In the genomic region with DNA sequence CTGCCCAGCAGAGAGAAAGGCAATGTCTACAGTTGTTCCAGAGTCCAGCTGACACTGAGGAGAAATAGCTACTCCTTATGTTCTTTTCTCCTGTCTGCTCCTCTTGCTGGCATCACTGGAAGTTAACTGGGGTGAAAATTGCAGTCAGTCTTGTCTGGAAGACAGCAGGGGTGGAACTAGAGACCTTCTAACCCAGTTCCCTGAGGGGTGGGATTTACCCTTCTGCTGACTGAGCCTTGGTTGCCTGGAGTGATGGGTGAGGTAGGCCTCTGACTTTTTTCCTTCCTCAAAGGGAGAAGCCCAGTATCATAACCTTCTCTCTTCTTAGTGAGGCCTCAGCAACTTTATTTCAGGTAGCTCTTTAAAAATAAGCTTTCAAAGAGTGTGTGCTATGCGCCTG, we compare ENCODE assay signal across 20 cellular contexts. TPM values are rescaled to one million over a fixed set of nuclear protein-coding genes. Genes with fewer than 3 reads are reported as not detected.
DNase-seq lines count a peak whose midpoint lies in the region; ATAC-seq, FAIRE-seq and TF ChIP-seq lines count a peak whose summit lies in the region.
"Had no signal": no experiment of that assay in that cellular context is flagged by ENCODE, and none has a peak within 500 bp of the region (broad histone marks: within the 10 kb centered on the region; RNA-seq: fewer than 3 reads in every experiment).

No MANE protein-coding gene starts in this region.

- H3K9me2 ChIP-seq in PC-3 (replicated peaks; ENCODE audit: low read length): no peaks in the 10 kb centered on the region

- H3K9ac ChIP-seq in GM12878 (ENCODE audit: control insufficient read depth, insufficient read depth, low read length): no peak overlapping the region
- H3K9ac ChIP-seq in PC-3 (ENCODE audit: low read length): no peak overlapping the region

- SMC1A ChIA-PET in GM12878 (lab: Charles Lee; ENCODE audit: uncharacterized antibody, unreplicated experiment): interaction anchor here (0.7 to 2.8 kb wide), 10 partner anchors 9 to 203 kb away, joined by 3 to 9 read pairs (median 4); a partner anchor contains a TSS

- peak; percentile 20 for DNase-seq in NCI-H82 (lab: John Stamatoyannopoulos, UW)
- no peak for DNase-seq in NCI-H82 treated with DMSO at 0.1 percent for 48 hours (lab: John Stamatoyannopoulos, UW; ENCODE audit: unreplicated experiment)
- DNase-seq in GM12878 (ENCODE audit: low read depth, low spot score): no peak
- peak in 1 of 10 donors; percentile 14 for DNase-seq in naive thymus-derived CD8-positive, alpha-beta T cell
- no peak for DNase-seq in PC-3
- no peak for DNase-seq in RWPE1 (ENCODE audit: low spot score)
- DNase-seq in NCI-H1436 treated with DMSO at 0.1 percent for 48 hours (lab: John Stamatoyannopoulos, UW): no peak
- DNase-seq: central memory CD4-positive, alpha-beta T cell; gastrocnemius medialis; H7; NCI-H187 treated with DMSO at 0.1 percent for 48 hours; NCI-H526; stimulated activated CD4-positive, alpha-beta T cell treated with anti-CD3 and anti-CD28 coated beads, Interleukin-2, amount 100 ng/mL, for 48 hours; stimulated activated CD8-positive, alpha-beta memory T cell treated with anti-CD3 and anti-CD28 coated beads, Interleukin-4, amount 100 ng/mL, for 48 hours had no signal

- no peaks in the 10 kb centered on the region for H3K9me3 Mint-ChIP-seq in naive thymus-derived CD8-positive, alpha-beta T cell
- H3K9me3 Mint-ChIP-seq: activated naive CD4-positive, alpha-beta T cell treated with anti-CD3 and anti-CD28 coated beads, Interleukin-2, amount 50 U/mL, for 72 hours had no signal

- intact Hi-C loops in GM12878 (cut with micrococcal nuclease; ENCODE audit: unreplicated experiment) (no loop called here), PC-3 (cut with micrococcal nuclease) (no loop called here)

- FAIRE-seq in GM12878 (lab: Jason Lieb, UNC): no peak

- H3F3A ChIP-seq in PC-3 (ENCODE audit: low read length, unreplicated experiment): no peaks in the 10 kb centered on the region

- in situ Hi-C loops in GM12878 (cut with MboI): no loop called here

- TF ChIP-seq CTCF in HEK293 (tag by site-specific recombination; IDR thresholded peaks at IDR 0.05) (no peak), GM12878 (IDR thresholded peaks at IDR 0.05 in 2 of 3, conservative IDR thresholded peaks at IDR 0.05 in 1 of 3; ENCODE audit: control insufficient read depth in 2 of 3, extremely low read depth in 1 of 3, insufficient read depth in 1 of 3, low read depth in 3 of 3, low read length in 3 of 3) (no peak), PC-3 (conservative IDR thresholded peaks at IDR 0.05; ENCODE audit: low read depth, low read length) (no peak), RWPE1 (conservative IDR thresholded peaks at IDR 0.05; ENCODE audit: low read depth) (no peak)

- CTCF ChIA-PET in HEK293 (lab: Yijun Ruan, JAX) (no interaction called here), GM12878 (lab: Yijun Ruan, JAX) (interaction anchor here (0.5 to 2.0 kb wide), 5 partner anchors 10 to 703 kb away, joined by 3 to 8 read pairs (median 4); no protein-coding TSS in a partner anchor), PC-3 (lab: Charles Lee) (no interaction called here), RWPE1 (lab: Yijun Ruan, JAX) (interaction anchor here (0.7 kb wide), 1 partner anchor 15 kb away, joined by 3 read pairs; no protein-coding TSS in a partner anchor)

- peak overlapping the region in 8 of 10 donors; percentile 2 to 71 (median 42) for H3K4me3 Mint-ChIP-seq in naive thymus-derived CD8-positive, alpha-beta T cell

- H3K27ac Mint-ChIP-seq in naive thymus-derived CD8-positive, alpha-beta T cell: peak overlapping the region; percentile 65 to 89 (median 82)

- no peaks in the 10 kb centered on the region for H4K20me1 ChIP-seq in GM12878 (ENCODE audit: control insufficient read depth, insufficient read depth)
- no peaks in the 10 kb centered on the region for H4K20me1 ChIP-seq in PC-3 (ENCODE audit: low read length)

- H3K27ac ChIP-seq in HEK293 (ENCODE audit: extremely low read depth, low read depth, low read length) (0 out of 2 replicates have a peak overlapping the region, but pooled peaks have one; percentile 16), GM12878 (ENCODE audit: control insufficient read depth, insufficient read depth) (peak overlapping the region; percentile 1; the same call in 1 of the 2 replicates), PC-3 (ENCODE audit: low read length) (no peak overlapping the region), RWPE1 (no peak overlapping the region)
- H3K27ac ChIP-seq: C4-2B, gastrocnemius medialis, SK-N-MC, tibial nerve had no signal

- H3K36me3 Mint-ChIP-seq in naive thymus-derived CD8-positive, alpha-beta T cell: peaks cover 0 to 62% (median 5%) of the 10 kb centered on the region in 3 donors

- no peaks in the 10 kb centered on the region for H3K27me3 Mint-ChIP-seq in naive thymus-derived CD8-positive, alpha-beta T cell

- POLR2A ChIA-PET in HEK293 (lab: Yijun Ruan, JAX): interaction anchor here (0.7 kb wide), 1 partner anchor 316 kb away, joined by 8 read pairs; no protein-coding TSS in a partner anchor
- POLR2A ChIA-PET in GM12878 (lab: Charles Lee): interaction anchor here (0.5 to 1.6 kb wide), 4 partner anchors 10 to 90 kb away, joined by 4 to 5 read pairs (median 4); no protein-coding TSS in a partner anchor
- POLR2A ChIA-PET in naive thymus-derived CD8-positive, alpha-beta T cell (lab: Charles Lee): interaction anchor here (0.6 to 2.0 kb wide), 7 partner anchors 10 to 656 kb away, joined by 3 to 8 read pairs (median 5); a partner anchor contains a TSS
- POLR2A ChIA-PET in PC-3 (lab: Charles Lee; ENCODE audit: unreplicated experiment): no interaction called here
- POLR2A ChIA-PET in RWPE1 (lab: Yijun Ruan, JAX; ENCODE audit: low non-redundant PET): no interaction called here

- TF ChIP-seq POLR2A in GM12878 (IDR thresholded peaks at IDR 0.05; ENCODE audit: low read depth, low read length): no peak

- H3K4me2 ChIP-seq in GM12878 (ENCODE audit: control insufficient read depth, insufficient read depth) (no peak overlapping the region), PC-3 (ENCODE audit: low read length) (no peak overlapping the region)

- ATAC-seq in GM12878 (peak; percentile 68), PC-3 (no peak)
- ATAC-seq in naive thymus-derived CD8-positive, alpha-beta T cell: peak; percentile 62 to 71
- ATAC-seq: gastrocnemius medialis had no signal

- H3K4me3 ChIP-seq in HEK293 (ENCODE audit: low read depth, low read length): no peak overlapping the region
- no peak overlapping the region for H3K4me3 ChIP-seq in GM12878
- no peak overlapping the region for H3K4me3 ChIP-seq in PC-3 (ENCODE audit: low read length)
- H3K4me3 ChIP-seq: gastrocnemius medialis, lung, SK-N-MC, tibial nerve had no signal

- no peak for TF ChIP-seq RAD21 in GM12878 (IDR thresholded peaks at IDR 0.05; ENCODE audit: insufficient read depth, low read depth, low read length)

- no peaks in the 10 kb centered on the region for H3K9me3 ChIP-seq in HEK293 (ENCODE audit: control insufficient read depth, insufficient read depth, low read depth, low read length)
- H3K9me3 ChIP-seq in GM12878 (replicated peaks; ENCODE audit: control insufficient read depth, insufficient read depth, low read length): no peaks in the 10 kb centered on the region
- H3K9me3 ChIP-seq in PC-3 (ENCODE audit: low read length): no peaks in the 10 kb centered on the region
- H3K9me3 ChIP-seq: gastrocnemius medialis, tibial nerve had no signal

- H3K79me2 ChIP-seq in GM12878 (ENCODE audit: control insufficient read depth, insufficient read depth, low read length) (peaks cover 25% of the 10 kb centered on the region), PC-3 (ENCODE audit: low read length) (no peaks in the 10 kb centered on the region)

- H3K36me3 ChIP-seq in HEK293 (ENCODE audit: control insufficient read depth in 2 of 2, insufficient read depth in 1 of 2, low read length in 2 of 2): no peaks in the 10 kb centered on the region; a peak in 1 of 3 replicates
- H3K36me3 ChIP-seq in GM12878 (ENCODE audit: control insufficient read depth in 2 of 2, insufficient read depth in 2 of 2, low read length in 1 of 2): peaks cover 0 to 5% of the 10 kb centered on the region in 2 experiments; a peak in 2 of 4 replicates
- H3K36me3 ChIP-seq in PC-3 (ENCODE audit: low read depth, low read length): no peaks in the 10 kb centered on the region
- H3K36me3 ChIP-seq: gastrocnemius medialis, tibial nerve had no signal

- BruUV-seq in GM12878 (replicated peaks; lab: Mats Ljungman, UMichigan): no TSS peak
- BruUV-seq in PC-3 (replicated peaks; lab: Mats Ljungman, UMichigan): no TSS peak

- 100% methylated on average over 1 of the region's 1 CpG for WGBS in GM12878 (ENCODE audit: insufficient coverage, insufficient replicate concordance, low lambda C conversion rate, missing lambda C conversion rate)

- RAD21 ChIA-PET in GM12878 (lab: Charles Lee; ENCODE audit: unreplicated experiment): interaction anchor here (0.8 to 2.0 kb wide), 9 partner anchors 10 to 788 kb away, joined by 3 to 6 read pairs (median 3); no protein-coding TSS in a partner anchor

- no peak for TF ChIP-seq EP300 in GM12878 (IDR thresholded peaks at IDR 0.05; ENCODE audit: borderline replicate concordance in 1 of 2, control insufficient read depth in 1 of 2, low read depth in 2 of 2, low read length in 2 of 2)

- no peak overlapping the region for H2AFZ ChIP-seq in GM12878 (ENCODE audit: control insufficient read depth, low read depth, low read length)
- H2AFZ ChIP-seq in PC-3 (ENCODE audit: low read length): no peak overlapping the region

- peaks cover 28 to 64% (median 52%) of the 10 kb centered on the region in 4 donors for H3K4me1 Mint-ChIP-seq in naive thymus-derived CD8-positive, alpha-beta T cell

- no peaks in the 10 kb centered on the region for H3K27me3 ChIP-seq in GM12878 (replicated peaks in 1 of 2; ENCODE audit: control insufficient read depth in 2 of 2, insufficient read depth in 2 of 2, low read length in 1 of 2)
- H3K27me3 ChIP-seq in PC-3 (ENCODE audit: low read length): no peaks in the 10 kb centered on the region
- H3K27me3 ChIP-seq: gastrocnemius medialis, tibial nerve had no signal

- H3K4me1 ChIP-seq in HEK293 (ENCODE audit: control insufficient read depth, insufficient read depth, low read length): no peaks in the 10 kb centered on the region
- no peaks in the 10 kb centered on the region; the same call in 1 of the 2 replicates for H3K4me1 ChIP-seq in GM12878 (ENCODE audit: control insufficient read depth, insufficient read depth, low read length)
- no peaks in the 10 kb centered on the region for H3K4me1 ChIP-seq in PC-3 (ENCODE audit: insufficient read depth, low read length)

RNA-seq across cellular contexts. Expression of a gene that starts 16.2 kb away (rescaled TPM):
- 96.4 and 97.4 TPM in 2 replicates for total RNA-seq in GM12878 (2013; cell fraction: nucleolus; rRNA removed)
- total RNA-seq in GM12878 (2014; rRNA removed) (13.4 and 14.1 TPM in 2 replicates), GM12878 (2014; rRNA removed; fragmentation: Illumina TruSeq; extraction: Trizol) (15.5 and 16.2 TPM in 2 replicates), GM12878 (2021) (34.1 and 35.3 TPM in 2 replicates), PC-3 (2014; rRNA removed) (9.9 and 15.4 TPM in 2 replicates)
- polyA plus RNA-seq in GM12878 (2011; ENCODE audit: low read depth): 9.4 TPM
- polyA plus RNA-seq in GM12878 (2011; rRNA removed) (19.0 and 30.8 TPM in 2 replicates), GM12878 (2014; fragmentation: Illumina TruSeq; extraction: Trizol) (20.5 and 22.6 TPM in 2 replicates), GM12878 (2014; fragmentation: Nextera tagmentation; extraction: Ambion mirVana) (1 to 10 TPM; 5.1 to 7.4 TPM), GM12878 (2014; rRNA removed) (13.1 and 15.4 TPM in 2 replicates), GM12878 (2016; fragmentation: Nextera tagmentation; extraction: Ambion mirVana) (1 to 10 TPM; 7.0 to 7.7 TPM)
- polyA plus RNA-seq in GM12878 (2011; cell fraction: cytosol; rRNA removed): 13.4 and 18.3 TPM in 2 replicates
- 23.9 and 29.3 TPM in 2 replicates for polyA plus RNA-seq in GM12878 (2011; cell fraction: nucleus; rRNA removed)
- 13.6 and 15.9 TPM in 2 replicates for polyA plus RNA-seq in GM12878 (2012)
- polyA minus RNA-seq in GM12878 (2011; rRNA and poly(A)+ RNA removed): 32.6 and 115 TPM in 2 replicates
- 12.2 and 13.2 TPM in 2 replicates for polyA minus RNA-seq in GM12878 (2011; cell fraction: cytosol; rRNA and poly(A)+ RNA removed)
- polyA minus RNA-seq in GM12878 (2011; cell fraction: nucleus; rRNA and poly(A)+ RNA removed): 18.5 and 29.1 TPM in 2 replicates
- 10 to 100 TPM; 66.1 to 68.2 TPM for total RNA-seq in naive thymus-derived CD8-positive, alpha-beta T cell
- polyA plus RNA-seq in naive thymus-derived CD8-positive, alpha-beta T cell: 10 to 100 TPM; 10.2 to 23.7 (median 13.5) TPM

Comparison
In these comparisons a context has a peak if more than half of its experiments do, and no peak if none do; other contexts are left out.
1. H3K27ac ChIP-seq: peak in HEK293 (single experiment) and GM12878 (single experiment); none in PC-3 (single experiment) and RWPE1 (single experiment).
2. CTCF ChIA-PET loops: an anchor here in GM12878 (0.5 to 2.0 kb wide) and RWPE1 (0.7 kb wide); none called in HEK293 and PC-3.
3. POLR2A ChIA-PET loops: an anchor here in HEK293 (0.7 kb wide), GM12878 (0.5 to 1.6 kb wide) and naive thymus-derived CD8-positive, alpha-beta T cell (0.6 to 2.0 kb wide); none called in PC-3 and RWPE1.